Comparison of ENCODE assay signal across 8 cellular contexts in genomic region chr7:102425639-102426267, GRCh38. TPM values are rescaled to one million over a fixed set of nuclear protein-coding genes. Genes with fewer than 3 reads are reported as not detected.
DNase-seq lines count a peak whose midpoint lies in the region; ATAC-seq and TF ChIP-seq lines count a peak whose summit lies in the region.

No MANE protein-coding gene starts in this region.

- peaks cover 14% of the 10 kb centered on the region for H3K27me3 Mint-ChIP-seq in glutamatergic neuron (ENCODE audit: unreplicated experiment)

- peaks cover 27% of the 10 kb centered on the region for H3K4me1 Mint-ChIP-seq in glutamatergic neuron (ENCODE audit: low read depth, unreplicated experiment)

- peak overlapping the region; percentile 97 for H3K27ac Mint-ChIP-seq in glutamatergic neuron (ENCODE audit: unreplicated experiment)

- ATAC-seq in GM19463 (IDR thresholded peaks at IDR 0.05; ENCODE audit: unreplicated experiment) (peak; percentile 56), HG03571 (IDR thresholded peaks at IDR 0.05; ENCODE audit: unreplicated experiment) (peak; percentile 58)

- H3K4me3 Mint-ChIP-seq in glutamatergic neuron (ENCODE audit: unreplicated experiment): peak overlapping the region; percentile 78

- DNase-seq in C1 segment of cervical spinal cord (lab: John Stamatoyannopoulos, UW) (peak in 8 of 14 donors; percentile 14 to 80 (median 38)), glutamatergic neuron (peak; percentile 77), AG08396 (ENCODE audit: low spot score) (no peak), SKM-1 (lab: John Stamatoyannopoulos, UW; ENCODE audit: unreplicated experiment) (no peak)
- DNase-seq in activated CD8-positive, alpha-beta memory T cell treated with anti-CD3 and anti-CD28 coated beads for 4 hours (ENCODE audit: low read depth in 2 of 2): peak; percentile 63 to 81
- DNase-seq in stimulated activated CD4-positive, alpha-beta T cell treated with anti-CD3 and anti-CD28 coated beads, Interleukin-1b, Interleukin-23, amount 100 ng/mL, for 1 hour (ENCODE audit: low read depth in 2 of 2): peak; percentile 56 to 60

- no peak for TF ChIP-seq CTCF in glutamatergic neuron (IDR thresholded peaks at IDR 0.05; ENCODE audit: partially characterized antibody, unreplicated experiment)

- H3K36me3 Mint-ChIP-seq in glutamatergic neuron (ENCODE audit: unreplicated experiment): peaks cover 3% of the 10 kb centered on the region

- H3K9me3 Mint-ChIP-seq in glutamatergic neuron (ENCODE audit: unreplicated experiment): peaks cover 29% of the 10 kb centered on the region

RNA-seq across cellular contexts. Expression of gene ORAI2, which starts 7.6 kb away (rescaled TPM):
- 31.8 TPM for total RNA-seq in glutamatergic neuron (ENCODE audit: unreplicated experiment)

RNA-seq across cellular contexts. Expression of gene PRKRIP1, which starts 29.6 kb away (rescaled TPM):
- 31.0 TPM for total RNA-seq in glutamatergic neuron (ENCODE audit: unreplicated experiment)

RNA-seq across cellular contexts. Expression of gene ALKBH4, which starts 38.9 kb away (rescaled TPM):
- total RNA-seq in glutamatergic neuron (ENCODE audit: unreplicated experiment): 9.8 TPM

RNA-seq across cellular contexts. Expression of gene LRWD1, which starts 39.0 kb away (rescaled TPM):
- total RNA-seq in glutamatergic neuron (ENCODE audit: unreplicated experiment): 37.0 TPM

RNA-seq across cellular contexts. Expression of gene POLR2J, which starts 53.0 kb away (rescaled TPM):
- 28.4 TPM for total RNA-seq in glutamatergic neuron (ENCODE audit: unreplicated experiment)

Comparison
In these comparisons a context has a peak if more than half of its experiments do, and no peak if none do; other contexts are left out.
1. DNase-seq: peak in C1 segment of cervical spinal cord (8 of 14), activated CD8-positive, alpha-beta memory T cell treated with anti-CD3 and anti-CD28 coated beads for 4 hours (2 of 2), glutamatergic neuron (single experiment) and stimulated activated CD4-positive, alpha-beta T cell treated with anti-CD3 and anti-CD28 coated beads, Interleukin-1b, Interleukin-23, amount 100 ng/mL, for 1 hour (2 of 2); none in AG08396 (single experiment) and SKM-1 (single experiment).